27 cellular contexts compared by ENCODE assay signal in the genomic region with DNA sequence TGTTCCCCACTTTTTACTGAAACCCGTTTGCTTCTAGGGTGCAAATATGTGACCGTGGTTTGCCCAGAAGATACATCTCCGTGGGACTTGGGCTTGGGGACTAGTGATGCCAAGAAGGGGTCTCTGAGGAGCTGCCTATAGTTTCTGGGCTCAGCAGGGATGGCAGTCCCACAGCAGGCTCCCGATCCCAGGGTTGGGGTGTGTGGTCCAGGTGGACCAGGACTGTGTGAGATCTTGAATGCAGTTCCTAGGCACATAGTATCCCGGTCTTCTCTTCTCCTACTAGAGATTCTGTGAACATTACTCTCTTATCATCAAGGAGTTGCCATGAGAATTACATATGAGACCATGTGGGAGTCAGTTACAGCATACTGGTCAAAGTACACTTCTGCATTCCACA.
"Had no signal": no experiment of that assay in that cellular context is flagged by ENCODE, and none has a peak within 500 bp of the region (broad histone marks: within the 10 kb centered on the region; RNA-seq: fewer than 3 reads in every experiment).

No MANE protein-coding gene starts in this region.

- H3K27ac ChIP-seq: colonic mucosa, coronary artery, dorsolateral prefrontal cortex, epithelial cell of prostate, esophagus muscularis mucosa, esophagus squamous epithelium, foreskin keratinocyte, gastrocnemius medialis, gastroesophageal sphincter, heart left ventricle, heart right ventricle had no signal

- H3K9me3 ChIP-seq: colonic mucosa, esophagus muscularis mucosa, esophagus squamous epithelium, gastrocnemius medialis, gastroesophageal sphincter, heart left ventricle, heart right ventricle had no signal

- H3K36me3 ChIP-seq: colonic mucosa, esophagus muscularis mucosa, esophagus squamous epithelium, gastrocnemius medialis, gastroesophageal sphincter, heart left ventricle, heart right ventricle had no signal

- H3K4me3 ChIP-seq: colonic mucosa, coronary artery, dorsolateral prefrontal cortex, esophagus muscularis mucosa, esophagus squamous epithelium, gastrocnemius medialis, gastroesophageal sphincter, heart left ventricle, heart right ventricle had no signal

- H3K4me1 ChIP-seq: colonic mucosa, esophagus muscularis mucosa, esophagus squamous epithelium, foreskin keratinocyte, gastroesophageal sphincter, heart left ventricle, heart right ventricle had no signal

- FAIRE-seq: colon, endometrium, endothelial cell of umbilical vein, frontal cortex had no signal

- DNase-seq: colonic mucosa; cortex of kidney; dermis blood vessel endothelial cell; dorsolateral prefrontal cortex; effector CD4-positive, alpha-beta T cell; effector CD8-positive, alpha-beta T cell; effector memory CD4-positive, alpha-beta T cell; effector memory CD8-positive, alpha-beta T cell; endodermal cell; erythroblast; esophagus squamous epithelium; foreskin fibroblast; foreskin keratinocyte; foreskin melanocyte; gastrocnemius medialis; glutamatergic neuron; head of caudate nucleus; heart left ventricle; heart right ventricle had no signal

- H3K27me3 ChIP-seq: colonic mucosa had no signal
